Comparison of ENCODE assay signal across 8 cellular contexts in genomic region chr4:55554453-55555030, GRCh38. TPM values are rescaled to one million over a fixed set of nuclear protein-coding genes. Genes with fewer than 3 reads are reported as not detected.
DNase-seq lines count a peak whose midpoint lies in the region; ATAC-seq and TF ChIP-seq lines count a peak whose summit lies in the region.

No MANE protein-coding gene starts in this region.

- DNase-seq in DND-41 (no peak), coronary artery (ENCODE audit: low spot score) (no peak), osteocyte (ENCODE audit: extremely low spot score, unreplicated experiment) (no peak)
- no peak for DNase-seq in activated CD4-positive, alpha-beta T cell treated with anti-CD3 and anti-CD28 coated beads for 1 hour

- peak; percentile 53; the same call in 2 of the 3 replicates for ATAC-seq in DND-41 (ENCODE audit: insufficient read depth, low read depth)
- ATAC-seq in GM21717 (IDR thresholded peaks at IDR 0.05; ENCODE audit: unreplicated experiment), result no peak
- no peak for ATAC-seq in activated CD4-positive, CD25-positive, alpha-beta regulatory T cell treated with anti-CD3 and anti-CD28 coated beads, Interleukin-2, amount 50 U/mL, for 24 hours
- no peak for ATAC-seq in HG03039 (IDR thresholded peaks at IDR 0.05; ENCODE audit: unreplicated experiment)

- H3K9me3 ChIP-seq in DND-41 (ENCODE audit: insufficient read depth, low read length, severe bottlenecking), result no peaks in the 10 kb centered on the region
- H3K9me3 ChIP-seq in Loucy (ENCODE audit: insufficient read depth, low read depth, low read length), result no peaks in the 10 kb centered on the region

- no peak overlapping the region for H3K4me2 ChIP-seq in DND-41 (ENCODE audit: insufficient read depth, low read length)
- H3K4me2 ChIP-seq in Loucy (ENCODE audit: low read depth, low read length, poor library complexity, severe bottlenecking), result no peak overlapping the region

- H3K27ac ChIP-seq in DND-41 (ENCODE audit: low read length) (no peak overlapping the region), coronary artery (no peak overlapping the region)

- H3K27me3 ChIP-seq in DND-41 (ENCODE audit: insufficient read depth, low read length, poor library complexity), result no peaks in the 10 kb centered on the region
- H3K27me3 ChIP-seq in Loucy (ENCODE audit: insufficient read depth, low read length, poor library complexity, severe bottlenecking), result no peaks in the 10 kb centered on the region

- H4K20me1 ChIP-seq in DND-41 (ENCODE audit: insufficient read depth, low read length) (no peaks in the 10 kb centered on the region), Loucy (ENCODE audit: insufficient read depth, low read length, poor library complexity, severe bottlenecking) (no peaks in the 10 kb centered on the region)

- no peak overlapping the region for H3K4me3 Mint-ChIP-seq in osteocyte (ENCODE audit: unreplicated experiment)

- H3K27me3 Mint-ChIP-seq in osteocyte (ENCODE audit: unreplicated experiment), result peaks cover 10% of the 10 kb centered on the region

- H3K79me2 ChIP-seq in DND-41 (ENCODE audit: insufficient read depth, low read length) (no peaks in the 10 kb centered on the region), Loucy (ENCODE audit: insufficient read depth, low read length) (no peaks in the 10 kb centered on the region)

- peak; percentile 49 for TF ChIP-seq CTCF in DND-41 (IDR thresholded peaks at IDR 0.05; ENCODE audit: borderline replicate concordance, extremely low read depth, low read length, poor library complexity, severe bottlenecking)
- TF ChIP-seq CTCF in Loucy (conservative IDR thresholded peaks at IDR 0.05; ENCODE audit: low read length), result peak; percentile 62
- peak; percentile 39 for TF ChIP-seq CTCF in coronary artery (IDR thresholded peaks at IDR 0.05)
- TF ChIP-seq CTCF in osteocyte (IDR thresholded peaks at IDR 0.05), result peak; percentile 65

- H3F3A ChIP-seq in Loucy (ENCODE audit: low read depth), result no peaks in the 10 kb centered on the region

- H3K36me3 ChIP-seq in DND-41 (ENCODE audit: insufficient read depth, low read length), result no peaks in the 10 kb centered on the region
- no peaks in the 10 kb centered on the region for H3K36me3 ChIP-seq in Loucy (ENCODE audit: insufficient read depth, low read length)

- no peak overlapping the region for H3K4me3 ChIP-seq in DND-41 (ENCODE audit: low read depth in 1 of 2, low read length in 2 of 2)
- no peak overlapping the region for H3K4me3 ChIP-seq in Loucy (ENCODE audit: low read length, poor library complexity, severe bottlenecking)
- H3K4me3 ChIP-seq in coronary artery, result no peak overlapping the region

- H2AFZ ChIP-seq in DND-41 (ENCODE audit: low read depth, low read length) (no peak overlapping the region), Loucy (ENCODE audit: low read length) (no peak overlapping the region)

- H3K36me3 Mint-ChIP-seq in osteocyte (ENCODE audit: unreplicated experiment), result no peaks in the 10 kb centered on the region

- no peak overlapping the region for H3K27ac Mint-ChIP-seq in osteocyte (ENCODE audit: unreplicated experiment)

- H3K9ac ChIP-seq in DND-41 (ENCODE audit: low read depth, low read length), result no peak overlapping the region
- H3K9ac ChIP-seq in Loucy (ENCODE audit: low read depth, low read length, poor library complexity, severe bottlenecking), result no peak overlapping the region

- H3K4me1 ChIP-seq in DND-41 (ENCODE audit: insufficient read depth, low read length), result no peaks in the 10 kb centered on the region
- H3K4me1 ChIP-seq in Loucy (ENCODE audit: insufficient read depth, low read length, poor library complexity, severe bottlenecking), result peaks cover 6% of the 10 kb centered on the region

- H3K9me2 ChIP-seq in Loucy (replicated peaks; ENCODE audit: low read depth, low read length), result no peaks in the 10 kb centered on the region

- H3K4me1 Mint-ChIP-seq in osteocyte (ENCODE audit: unreplicated experiment), result no peaks in the 10 kb centered on the region

- no peaks in the 10 kb centered on the region for H3K9me3 Mint-ChIP-seq in osteocyte (ENCODE audit: unreplicated experiment)

RNA-seq across cellular contexts. Expression of gene CLOCK, which starts 7.8 kb away (rescaled TPM):
- 20.4 and 21.4 TPM in 2 replicates for total RNA-seq in osteocyte

RNA-seq across cellular contexts. Expression of gene PDCL2, which starts 37.5 kb away (rescaled TPM):
- total RNA-seq in osteocyte, result not detected in 2 replicates
